Comparison of ENCODE assay signal across 34 cellular contexts in genomic region chr6:28646650-28647049, GRCh38.
"Had no signal": no experiment of that assay in that cellular context is flagged by ENCODE, and none has a peak within 500 bp of the region (broad histone marks: within the 10 kb centered on the region; RNA-seq: fewer than 3 reads in every experiment).

No MANE protein-coding gene starts in this region.

- H3K9me3 ChIP-seq: adrenal gland, body of pancreas, breast epithelium had no signal

- H3K27me3 ChIP-seq: adrenal gland, brain microvascular endothelial cell had no signal

- FAIRE-seq: astrocyte, TTC549 had no signal

- H3K36me3 ChIP-seq: adrenal gland, brain microvascular endothelial cell, breast epithelium had no signal

- ATAC-seq: activated CD8-positive, alpha-beta T cell treated with anti-CD3 and anti-CD28 coated beads for 36 hours; activated naive CD4-positive, alpha-beta T cell treated with anti-CD3 and anti-CD28 coated beads, Interleukin-2, amount 50 U/mL, for 72 hours; activated T-cell treated with anti-CD3 and anti-CD28 coated beads, Interleukin-2, amount 50 U/mL, for 4 hours; activated T-cell treated with anti-CD3 and anti-CD28 coated beads, Interleukin-2, amount 50 U/mL, for 72 hours; activated T-helper 17 cell treated with anti-CD3 and anti-CD28 coated beads, Interleukin-2, amount 50 U/mL, for 72 hours; body of pancreas had no signal

- H3K27ac ChIP-seq: adrenal gland, body of pancreas, brain microvascular endothelial cell, breast epithelium, VCaP had no signal

- DNase-seq: activated B cell treated with CpG ODN at 0.5 μM for 24 hours; activated CD4-positive, alpha-beta memory T cell treated with anti-CD3 and anti-CD28 coated beads for 36 hours; activated CD4-positive, alpha-beta T cell treated with anti-CD3 and anti-CD28 coated beads for 4 hours; activated CD4-positive, alpha-beta T cell treated with anti-CD3 and anti-CD28 coated beads, Interleukin-2, amount 10 ng/mL, durations not matched to agents 24 days and 14 days; activated CD4-positive, alpha-beta T cell treated with anti-CD3 and anti-CD28 coated beads, Interleukin-2, amount 50 U/mL, for 1 hour; activated CD4-positive, alpha-beta T cell treated with anti-CD3 and anti-CD28 coated beads, Interleukin-2, amount 50 U/mL, for 4 hours; activated CD4-positive, CD25-positive, alpha-beta regulatory T cell treated with anti-CD3 and anti-CD28 coated beads, Interleukin-2, amount 50 U/mL, for 72 hours; activated CD8-positive, alpha-beta memory T cell treated with anti-CD3 and anti-CD28 coated beads, Interleukin-2, amount 50 U/mL, for 4 hours; activated CD8-positive, alpha-beta T cell treated with anti-CD3 and anti-CD28 coated beads for 36 hours; activated effector memory CD4-positive, alpha-beta T cell treated with anti-CD3 and anti-CD28 coated beads, Interleukin-2, amount 50 U/mL, for 16 hours; activated gamma-delta T cell treated with Interleukin-2 at 50 U/mL for 16 hours; activated naive CD4-positive, alpha-beta T cell; activated naive CD4-positive, alpha-beta T cell treated with anti-CD3 and anti-CD28 coated beads for 36 hours; activated naive CD4-positive, alpha-beta T cell treated with anti-CD3 and anti-CD28 coated beads, Interleukin-2, amount 50 U/mL, for 16 hours; activated naive CD8-positive, alpha-beta T cell treated with anti-CD3 and anti-CD28 coated beads for 36 hours; activated T-cell treated with anti-CD3 and anti-CD28 coated beads for 4 hours; activated T-cell treated with anti-CD3 and anti-CD28 coated beads, Interleukin-2, amount 50 U/mL, for 1 hour; activated T-cell treated with anti-CD3 and anti-CD28 coated beads, Interleukin-2, amount 50 U/mL, for 4 hours; activated T-cell treated with anti-CD3 and anti-CD28 coated beads, Interleukin-2, amount 50 U/mL, for 72 hours; adrenal gland; amniotic stem cell; aorta; body of pancreas; brain microvascular endothelial cell; central memory CD4-positive, alpha-beta T cell; T-helper 1 cell; T-helper 2 cell; T-helper 9 cell had no signal

- H3K4me1 ChIP-seq: breast epithelium had no signal

- H3K4me3 ChIP-seq: adrenal gland, body of pancreas, breast epithelium had no signal
